2 cellular contexts compared by ENCODE assay signal in genomic region chr11:117087446-117087845, GRCh38.
TF ChIP-seq lines count a peak whose summit lies in the region.

No MANE protein-coding gene starts in this region.

TF ChIP-seq in K562, 482 proteins besides CTCF, POLR2A, EP300 and RAD21 (continues in another document):
- TF ChIP-seq ARID1B (IDR thresholded peaks at IDR 0.05) (peak; percentile 77), SMARCE1 (IDR thresholded peaks at IDR 0.05) (0 out of 2 replicates have a peak, but pooled peaks have one; percentile 43), TAL1 (IDR thresholded peaks at IDR 0.05) (peak; percentile 27; the same call in 1 of the 2 replicates), MTA2 (IDR thresholded peaks at IDR 0.05; ENCODE audit: low read depth) (0 out of 2 replicates have a peak, but pooled peaks have one; percentile 25), TEAD4 (IDR thresholded peaks at IDR 0.05; ENCODE audit: low read length) (peak; percentile 47; the same call in 1 of the 2 replicates), TEAD4 (CRISPR knock-in tag; IDR thresholded peaks at IDR 0.05; ENCODE audit: borderline replicate concordance) (no peak), ZNF639 (CRISPR knock-in tag; conservative IDR thresholded peaks at IDR 0.05 in 1 of 2, IDR thresholded peaks at IDR 0.05 in 1 of 2) (no peak), CBFA2T2 (conservative IDR thresholded peaks at IDR 0.05) (peak; percentile 37), SMARCA5 (IDR thresholded peaks at IDR 0.05) (no peak), ZEB2 (IDR thresholded peaks at IDR 0.05) (peak; percentile 32; the same call in 1 of the 2 replicates), E2F8 (IDR thresholded peaks at IDR 0.05; ENCODE audit: low read depth, partially characterized antibody) (no peak), SP1 (CRISPR knock-in tag; IDR thresholded peaks at IDR 0.05) (no peak), TCF3 (CRISPR knock-in tag; IDR thresholded peaks at IDR 0.05) (peak; percentile 55), THRB (CRISPR knock-in tag; conservative IDR thresholded peaks at IDR 0.05) (no peak), NRF1 (conservative IDR thresholded peaks at IDR 0.05 in 1 of 2, IDR thresholded peaks at IDR 0.05 in 1 of 2) (peak; percentile 28 to 36; a peak in 1 of 4 replicates), ZKSCAN1 (IDR thresholded peaks at IDR 0.05; ENCODE audit: low read depth, low read length) (no peak), SOX6 (IDR thresholded peaks at IDR 0.05) (peak; percentile 71), CTBP1 (IDR thresholded peaks at IDR 0.05; ENCODE audit: borderline replicate concordance) (peak; percentile 39; the same call in 1 of the 2 replicates), ZNF740 (CRISPR knock-in tag; IDR thresholded peaks at IDR 0.05) (no peak), ZNF740 (tag; IDR thresholded peaks at IDR 0.05) (peak in 1 of 2 experiments; percentile 39; a peak in 1 of 4 replicates), GATA2 (CRISPR knock-in tag; IDR thresholded peaks at IDR 0.05) (peak; percentile 44; the same call in 1 of the 2 replicates), SMARCA4 (IDR thresholded peaks at IDR 0.05) (peak; percentile 58; the same call in 1 of the 2 replicates), HMBOX1 (IDR thresholded peaks at IDR 0.05) (peak; percentile 92), CBFA2T3 (IDR thresholded peaks at IDR 0.05) (peak; percentile 66), THRA (IDR thresholded peaks at IDR 0.05) (no peak)

TF ChIP-seq in HEK293T, 16 proteins besides CTCF, POLR2A, EP300 and RAD21 (continued from another document):
- TF ChIP-seq SP1 (IDR thresholded peaks at IDR 0.05) (no peak), ELF4 (IDR thresholded peaks at IDR 0.05) (no peak), CTBP1 (IDR thresholded peaks at IDR 0.05; ENCODE audit: borderline replicate concordance) (no peak), HDGF (IDR thresholded peaks at IDR 0.05; ENCODE audit: borderline replicate concordance) (no peak), FOXA1 (IDR thresholded peaks at IDR 0.05) (no peak), ZNF384 (IDR thresholded peaks at IDR 0.05) (no peak), NFRKB (IDR thresholded peaks at IDR 0.05) (no peak), FOXM1 (IDR thresholded peaks at IDR 0.05; ENCODE audit: borderline replicate concordance) (no peak), BHLHE40 (IDR thresholded peaks at IDR 0.05; ENCODE audit: borderline replicate concordance) (no peak), SUZ12 (IDR thresholded peaks at IDR 0.05) (no peak), FOXK2 (IDR thresholded peaks at IDR 0.05) (no peak), LEF1 (IDR thresholded peaks at IDR 0.05; ENCODE audit: borderline replicate concordance) (no peak), PKNOX1 (IDR thresholded peaks at IDR 0.05) (no peak), ARNT (IDR thresholded peaks at IDR 0.05) (no peak), TARDBP (IDR thresholded peaks at IDR 0.05) (no peak)
